In genomic region chr11:6298605-6299004, GRCh38 we compare ENCODE assay signal across 9 cellular contexts. TPM values are rescaled to one million over a fixed set of nuclear protein-coding genes. Genes with fewer than 3 reads are reported as not detected.
DNase-seq lines count a peak whose midpoint lies in the region; ATAC-seq and TF ChIP-seq lines count a peak whose summit lies in the region.
"Had no signal": no experiment of that assay in that cellular context is flagged by ENCODE, and none has a peak within 500 bp of the region (broad histone marks: within the 10 kb centered on the region; RNA-seq: fewer than 3 reads in every experiment).

No MANE protein-coding gene starts in this region.

- no peak overlapping the region for H3K9ac ChIP-seq in SK-N-SH

- H3K9me3 Mint-ChIP-seq in stimulated activated naive B cell treated with anti-CD40 and anti-IgM and Interleukin-4, amounts not matched to agents 10 μg/mL and 1 μg/mL and 100 μg/mL, for 72 hours: no peaks in the 10 kb centered on the region

- TF ChIP-seq RAD21 in SK-N-SH (IDR thresholded peaks at IDR 0.05; ENCODE audit: low read length): peak; percentile 26; the same call in 1 of the 2 replicates

- DNase-seq in A172 (ENCODE audit: low spot score): peak; percentile 53
- DNase-seq in GM13976 (ENCODE audit: low spot score): no peak
- peak; percentile 27 for DNase-seq in SK-N-SH
- DNase-seq in foreskin fibroblast: peak in 1 of 2 donors; percentile 62
- DNase-seq in stimulated activated naive B cell treated with anti-CD40 and anti-IgM and Interleukin-4, amounts not matched to agents 10 μg/mL and 1 μg/mL and 100 μg/mL, for 72 hours: no peak
- DNase-seq in activated CD4-positive, CD25-positive, alpha-beta regulatory T cell (lab: John Stamatoyannopoulos, UW): no peak
- no peak for DNase-seq in activated CD4-positive, alpha-beta T cell treated with anti-CD3 and anti-CD28 coated beads, Interleukin-2, amount 50 U/mL, for 4 hours

- in situ Hi-C loops in GM13976 (cut with MboI; ENCODE audit: low sequenced_read_pairs, unreplicated experiment): no loop called here

- POLR2A ChIA-PET in SK-N-SH (lab: Yijun Ruan, JAX): no interaction called here

- H3K79me2 ChIP-seq in SK-N-SH (ENCODE audit: insufficient read depth): no peaks in the 10 kb centered on the region

- no peaks in the 10 kb centered on the region for H4K20me1 ChIP-seq in SK-N-SH (ENCODE audit: insufficient read depth)

- no peaks in the 10 kb centered on the region for H3K9me2 ChIP-seq in SK-N-SH

- peak; percentile 71 for ATAC-seq in HG03520 (IDR thresholded peaks at IDR 0.05; ENCODE audit: unreplicated experiment)
- ATAC-seq in stimulated activated naive B cell treated with anti-CD40 and anti-IgM and Interleukin-4, amounts not matched to agents 10 μg/mL and 1 μg/mL and 100 μg/mL, for 72 hours (replicated peaks): peak; percentile 65 to 79

- WGBS in SK-N-SH (ENCODE audit: low lambda C conversion rate): 0% methylated on average over 1 of the region's 4 CpGs

- no peak overlapping the region for H3K4me2 ChIP-seq in SK-N-SH

- H2AFZ ChIP-seq in SK-N-SH (ENCODE audit: low read depth): no peak overlapping the region

- H3K36me3 Mint-ChIP-seq in stimulated activated naive B cell treated with anti-CD40 and anti-IgM and Interleukin-4, amounts not matched to agents 10 μg/mL and 1 μg/mL and 100 μg/mL, for 72 hours: no peaks in the 10 kb centered on the region
- H3K36me3 Mint-ChIP-seq: activated naive CD8-positive, alpha-beta T cell had no signal

- H3K27ac Mint-ChIP-seq in stimulated activated naive B cell treated with anti-CD40 and anti-IgM and Interleukin-4, amounts not matched to agents 10 μg/mL and 1 μg/mL and 100 μg/mL, for 72 hours: no peak overlapping the region
- H3K27ac Mint-ChIP-seq: activated naive CD8-positive, alpha-beta T cell had no signal

- no peaks in the 10 kb centered on the region for H3F3A ChIP-seq in SK-N-SH (replicated peaks; ENCODE audit: insufficient read depth)

- peaks cover 17 to 26% of the 10 kb centered on the region in 2 donors for H3K27me3 Mint-ChIP-seq in stimulated activated naive B cell treated with anti-CD40 and anti-IgM and Interleukin-4, amounts not matched to agents 10 μg/mL and 1 μg/mL and 100 μg/mL, for 72 hours

- no peaks in the 10 kb centered on the region for H3K9me3 ChIP-seq in SK-N-SH

- no peak for TF ChIP-seq EP300 in SK-N-SH (IDR thresholded peaks at IDR 0.05; ENCODE audit: borderline replicate concordance in 1 of 2, low read depth in 1 of 2, low read length in 1 of 2)

- TF ChIP-seq CTCF in GM13976 (IDR thresholded peaks at IDR 0.05; ENCODE audit: borderline replicate concordance, control extremely low read depth, extremely low read depth, insufficient read depth, missing control alignments) (peak; percentile 43), SK-N-SH (IDR thresholded peaks at IDR 0.05) (peak; percentile 58), foreskin fibroblast (IDR thresholded peaks at IDR 0.05; ENCODE audit: low read depth, low read length) (peak; percentile 68)

- H3K36me3 ChIP-seq in SK-N-SH (replicated peaks in 1 of 2; ENCODE audit: control insufficient read depth in 1 of 2, insufficient read depth in 2 of 2, low read length in 1 of 2): no peaks in the 10 kb centered on the region

- no peak overlapping the region for H3K27ac ChIP-seq in SK-N-SH (ENCODE audit: low read depth in 2 of 2, low read length in 1 of 2)

- H3K4me3 ChIP-seq in SK-N-SH (ENCODE audit: low read depth in 2 of 2, low read length in 1 of 2): no peak overlapping the region
- H3K4me3 ChIP-seq in foreskin fibroblast (ENCODE audit: low read depth in 1 of 2, low read length in 2 of 2): no peak overlapping the region

- H3K4me3 Mint-ChIP-seq in stimulated activated naive B cell treated with anti-CD40 and anti-IgM and Interleukin-4, amounts not matched to agents 10 μg/mL and 1 μg/mL and 100 μg/mL, for 72 hours: no peak overlapping the region
- H3K4me3 Mint-ChIP-seq: activated naive CD8-positive, alpha-beta T cell had no signal

- no peaks in the 10 kb centered on the region for H3K4me1 ChIP-seq in SK-N-SH (ENCODE audit: control insufficient read depth in 1 of 2, insufficient read depth in 2 of 2, low read depth in 1 of 2, low read length in 1 of 2)

- peaks cover 17% of the 10 kb centered on the region; the same call in 1 of the 2 replicates for H3K27me3 ChIP-seq in SK-N-SH (ENCODE audit: insufficient read depth)

- H3K4me1 Mint-ChIP-seq in stimulated activated naive B cell treated with anti-CD40 and anti-IgM and Interleukin-4, amounts not matched to agents 10 μg/mL and 1 μg/mL and 100 μg/mL, for 72 hours: no peaks in the 10 kb centered on the region

- CTCF ChIA-PET in SK-N-SH (lab: Yijun Ruan, JAX): interaction anchor here (1.0 to 5.4 kb wide), 11 partner anchors 9 to 64 kb away, joined by 3 to 21 read pairs (median 5); no protein-coding TSS in a partner anchor

TF ChIP-seq in SK-N-SH, 30 proteins besides CTCF, POLR2A, EP300 and RAD21:
- TF ChIP-seq SIN3A (IDR thresholded peaks at IDR 0.05; ENCODE audit: borderline replicate concordance, low read depth, low read length) (no peak), MEF2A (IDR thresholded peaks at IDR 0.05; ENCODE audit: borderline replicate concordance, low read depth) (no peak), SMC3 (IDR thresholded peaks at IDR 0.05; ENCODE audit: low read depth, low read length) (peak; percentile 46; the same call in 1 of the 2 replicates), POLR2AphosphoS5 (IDR thresholded peaks at IDR 0.05; ENCODE audit: low read depth, low read length) (no peak), EZH2phosphoT487 (IDR thresholded peaks at IDR 0.05; ENCODE audit: borderline replicate concordance, low read depth) (no peak)
- TF ChIP-seq, protein P1, sequence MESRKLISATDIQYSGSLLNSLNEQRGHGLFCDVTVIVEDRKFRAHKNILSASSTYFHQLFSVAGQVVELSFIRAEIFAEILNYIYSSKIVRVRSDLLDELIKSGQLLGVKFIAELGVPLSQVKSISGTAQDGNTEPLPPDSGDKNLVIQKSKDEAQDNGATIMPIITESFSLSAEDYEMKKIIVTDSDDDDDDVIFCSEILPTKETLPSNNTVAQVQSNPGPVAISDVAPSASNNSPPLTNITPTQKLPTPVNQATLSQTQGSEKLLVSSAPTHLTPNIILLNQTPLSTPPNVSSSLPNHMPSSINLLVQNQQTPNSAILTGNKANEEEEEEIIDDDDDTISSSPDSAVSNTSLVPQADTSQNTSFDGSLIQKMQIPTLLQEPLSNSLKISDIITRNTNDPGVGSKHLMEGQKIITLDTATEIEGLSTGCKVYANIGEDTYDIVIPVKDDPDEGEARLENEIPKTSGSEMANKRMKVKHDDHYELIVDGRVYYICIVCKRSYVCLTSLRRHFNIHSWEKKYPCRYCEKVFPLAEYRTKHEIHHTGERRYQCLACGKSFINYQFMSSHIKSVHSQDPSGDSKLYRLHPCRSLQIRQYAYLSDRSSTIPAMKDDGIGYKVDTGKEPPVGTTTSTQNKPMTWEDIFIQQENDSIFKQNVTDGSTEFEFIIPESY (IDR thresholded peaks at IDR 0.05; ENCODE audit: borderline replicate concordance, low read depth): no peak

RNA-seq across cellular contexts. Expression of gene CAVIN3, which starts 21.7 kb away (rescaled TPM):
- not detected in 2 replicates for total RNA-seq in A172 (2014; rRNA removed; shearing (Covaris generic))
- 21.5 and 23.5 TPM in 2 replicates for polyA plus RNA-seq in SK-N-SH (2012; rRNA removed)
- polyA plus RNA-seq in SK-N-SH (2012; cell fraction: cytosol; rRNA removed): 8.3 and 18.9 TPM in 2 replicates
- polyA plus RNA-seq in SK-N-SH (2012; cell fraction: nucleus; rRNA removed): 12.5 and 30.8 TPM in 2 replicates

RNA-seq across cellular contexts. Expression of gene CCKBR, which starts 39.0 kb away (rescaled TPM):
- not detected in 2 replicates for total RNA-seq in A172 (2014; rRNA removed; shearing (Covaris generic))
- polyA plus RNA-seq in SK-N-SH (2012; rRNA removed): not detected in 2 replicates
- polyA plus RNA-seq in SK-N-SH (2012; cell fraction: cytosol; rRNA removed): not detected in 2 replicates
- not detected in 2 replicates for polyA plus RNA-seq in SK-N-SH (2012; cell fraction: nucleus; rRNA removed)

RNA-seq across cellular contexts. Expression of gene CNGA4, which starts 59.7 kb away (rescaled TPM):
- total RNA-seq in A172 (2014; rRNA removed; shearing (Covaris generic)): 0.17 TPM in 1 of 2 replicates, not detected in the other
- polyA plus RNA-seq in SK-N-SH (2012; rRNA removed): 0.08 and 0.13 TPM in 2 replicates
- 0.10 TPM in 2 replicates for polyA plus RNA-seq in SK-N-SH (2012; cell fraction: cytosol; rRNA removed)
- 0.50 and 0.62 TPM in 2 replicates for polyA plus RNA-seq in SK-N-SH (2012; cell fraction: nucleus; rRNA removed)

Comparison
In these comparisons a context has a peak if more than half of its experiments do, and no peak if none do; other contexts are left out.
1. DNase-seq: peak in A172 (single experiment) and SK-N-SH (single experiment); none in GM13976 (single experiment), stimulated activated naive B cell treated with anti-CD40 and anti-IgM and Interleukin-4, amounts not matched to agents 10 μg/mL and 1 μg/mL and 100 μg/mL, for 72 hours (single experiment), activated CD4-positive, CD25-positive, alpha-beta regulatory T cell (0 of 4) and activated CD4-positive, alpha-beta T cell treated with anti-CD3 and anti-CD28 coated beads, Interleukin-2, amount 50 U/mL, for 4 hours (0 of 2).
2. Peak in every context shown above with its lines, with median percentiles within 50 percentile points of each other: CTCF ChIP-seq.